8 cellular contexts compared by ENCODE assay signal in the genomic region with DNA sequence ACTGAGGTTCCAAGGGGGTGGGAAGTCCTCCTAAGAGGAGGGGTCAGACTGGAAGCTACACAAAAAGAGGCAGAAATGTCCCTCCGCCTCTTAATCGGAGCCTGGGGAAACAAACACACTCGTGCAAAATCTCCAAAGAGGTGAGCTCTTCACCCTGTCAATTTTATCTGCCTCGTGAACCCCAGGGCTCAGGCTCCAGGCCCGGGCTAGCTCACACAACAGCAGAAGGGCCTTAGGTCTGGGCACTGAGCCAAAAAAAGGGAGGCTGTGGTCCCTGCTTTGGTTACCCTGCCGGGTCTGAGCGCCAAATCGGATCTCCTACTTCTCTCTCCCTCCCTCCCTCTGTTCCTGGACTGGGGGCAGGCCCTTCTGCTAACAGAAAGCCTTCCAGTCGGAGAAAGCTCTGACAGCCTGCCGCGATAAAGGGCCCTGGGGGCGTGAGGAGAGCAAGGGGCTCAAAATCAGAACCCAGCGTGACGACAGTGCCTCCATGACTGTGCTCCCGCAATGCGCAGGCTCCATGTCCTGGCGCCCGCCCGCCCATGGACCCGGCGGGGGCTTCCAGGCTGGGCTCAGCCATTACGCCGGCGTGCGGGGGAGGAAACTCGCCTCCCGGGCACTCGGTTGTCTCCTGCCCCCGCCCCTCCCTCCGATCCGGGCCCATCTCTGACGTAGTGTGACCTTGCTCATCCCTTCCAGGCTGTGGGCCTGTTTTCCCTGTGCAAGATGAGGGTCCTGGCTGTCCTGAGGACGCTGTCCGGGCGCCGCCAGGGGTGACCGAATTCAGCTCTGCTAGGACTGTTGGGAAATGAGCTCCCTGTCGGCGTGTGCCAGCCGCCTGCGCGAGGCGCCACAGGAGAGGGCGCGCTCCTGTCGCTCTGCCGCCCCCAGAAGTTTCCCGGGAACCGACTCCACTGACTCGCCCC. TPM values are rescaled to one million over a fixed set of nuclear protein-coding genes. Genes with fewer than 3 reads are reported as not detected.
DNase-seq lines count a peak whose midpoint lies in the region; TF ChIP-seq lines count a peak whose summit lies in the region.

No MANE protein-coding gene starts in this region.

- H3K4me3 Mint-ChIP-seq in HFFc6, result peak overlapping the region; percentile 99
- peak overlapping the region; percentile 92 for H3K4me3 Mint-ChIP-seq in activated naive CD4-positive, alpha-beta T cell treated with anti-CD3 and anti-CD28 coated beads, Interleukin-2, amount 50 U/mL, for 24 hours

- H3K27me3 Mint-ChIP-seq in HFFc6 (ENCODE audit: insufficient read depth), result peaks cover 2% of the 10 kb centered on the region; the same call in 1 of the 2 replicates
- peaks cover 11% of the 10 kb centered on the region for H3K27me3 Mint-ChIP-seq in activated naive CD4-positive, alpha-beta T cell treated with anti-CD3 and anti-CD28 coated beads, Interleukin-2, amount 50 U/mL, for 24 hours

- peaks cover 16% of the 10 kb centered on the region for H3K36me3 Mint-ChIP-seq in HFFc6 (ENCODE audit: low read depth)
- H3K36me3 Mint-ChIP-seq in activated naive CD4-positive, alpha-beta T cell treated with anti-CD3 and anti-CD28 coated beads, Interleukin-2, amount 50 U/mL, for 24 hours, result no peaks in the 10 kb centered on the region

- TF ChIP-seq CTCF in HFFc6 (IDR thresholded peaks at IDR 0.05), result peak; percentile 55; the same call in 1 of the 2 replicates
- no peak for TF ChIP-seq CTCF in NB4 (IDR thresholded peaks at IDR 0.05; ENCODE audit: low read depth, low read length)

- H3K27ac Mint-ChIP-seq in HFFc6, result peak overlapping the region; percentile 99
- peak overlapping the region; percentile 86 for H3K27ac Mint-ChIP-seq in activated naive CD4-positive, alpha-beta T cell treated with anti-CD3 and anti-CD28 coated beads, Interleukin-2, amount 50 U/mL, for 24 hours

- H3K9me3 Mint-ChIP-seq in HFFc6, result no peaks in the 10 kb centered on the region
- H3K9me3 Mint-ChIP-seq in activated naive CD4-positive, alpha-beta T cell treated with anti-CD3 and anti-CD28 coated beads, Interleukin-2, amount 50 U/mL, for 24 hours, result no peaks in the 10 kb centered on the region

- H3K27ac ChIP-seq in temporal lobe (ENCODE audit: low read depth, low read length), result peak overlapping the region; percentile 94

- TF ChIP-seq POLR2A in NB4 (IDR thresholded peaks at IDR 0.05; ENCODE audit: extremely low read depth, insufficient read length), result peak; percentile 50

- DNase-seq in GF-D8 (lab: John Stamatoyannopoulos, UW) (peak; percentile 59), HFFc6 (peak; percentile 81), NB4 (ENCODE audit: low read depth) (peak; percentile 94), SK-N-DZ (ENCODE audit: low spot score) (peak; percentile 86), globus pallidus (ENCODE audit: low spot score) (peak; percentile 74), occipital lobe (lab: John Stamatoyannopoulos, UW) (peak; percentile 88)

- peaks cover 47% of the 10 kb centered on the region for H3K4me1 Mint-ChIP-seq in HFFc6 (ENCODE audit: low read depth)
- peaks cover 21% of the 10 kb centered on the region for H3K4me1 Mint-ChIP-seq in activated naive CD4-positive, alpha-beta T cell treated with anti-CD3 and anti-CD28 coated beads, Interleukin-2, amount 50 U/mL, for 24 hours

- peak overlapping the region; percentile 57 for H3K4me3 ChIP-seq in NB4 (ENCODE audit: low read depth, low read length)

RNA-seq across cellular contexts. Expression of a gene that starts 0.9 kb away (rescaled TPM):
- 10 to 100 TPM; 10.8 to 12.6 (median 11.4) TPM for total RNA-seq in HFFc6 (2021; fragmentation: NEBNext Ultra II Directional; extraction: Animal tissue kit (Norgen Biotek cat#: 25700))
- 0.13 and 0.14 TPM in 2 replicates for polyA plus RNA-seq in SK-N-DZ (2014; cell fraction: cytosol; rRNA removed)
- polyA plus RNA-seq in SK-N-DZ (2014; cell fraction: nucleus; rRNA removed), result 0.39 and 0.50 TPM in 2 replicates
- total RNA-seq in occipital lobe (1.6 TPM), temporal lobe (1.5 TPM)

RNA-seq across cellular contexts. Expression of a gene that starts 35.8 kb away (rescaled TPM):
- total RNA-seq in HFFc6 (2021; fragmentation: NEBNext Ultra II Directional; extraction: Animal tissue kit (Norgen Biotek cat#: 25700)), result 10 to 100 TPM in 4 of 6 experiments, 1 to 10 TPM in 2; 2.5 to 26.4 (median 23.7) TPM
- polyA plus RNA-seq in SK-N-DZ (2014; cell fraction: cytosol; rRNA removed), result 32.8 and 35.3 TPM in 2 replicates
- polyA plus RNA-seq in SK-N-DZ (2014; cell fraction: nucleus; rRNA removed), result 25.6 and 37.1 TPM in 2 replicates
- 3.1 TPM for total RNA-seq in occipital lobe
- 6.9 TPM for total RNA-seq in temporal lobe

Comparison
In these comparisons a context has a peak if more than half of its experiments do, and no peak if none do; other contexts are left out.
1. Peak in every context shown above with its lines: DNase-seq, H3K4me3 ChIP-seq and H3K27ac ChIP-seq.